8 cellular contexts compared by ENCODE assay signal in the genomic region with DNA sequence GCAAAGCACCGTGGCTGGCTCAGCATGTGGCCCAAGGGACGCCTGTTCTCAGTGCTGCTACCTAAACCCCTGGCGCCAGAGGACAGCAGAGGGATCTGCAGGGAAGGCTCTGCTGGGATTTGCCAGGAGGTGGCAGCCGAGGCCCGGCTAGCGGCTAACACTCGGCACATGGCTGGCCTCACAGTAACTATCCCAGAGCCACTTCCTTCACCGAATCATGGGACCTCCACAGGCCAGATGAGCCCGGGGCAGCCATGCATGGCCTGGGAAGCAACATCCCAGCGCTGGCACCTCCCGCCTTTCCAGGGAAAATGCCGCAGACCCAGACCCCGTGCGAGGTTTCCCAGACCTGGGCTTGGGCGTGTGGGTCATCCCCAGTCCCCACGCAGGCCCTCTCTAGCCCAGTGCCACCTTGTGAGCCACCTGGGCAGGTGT. TPM values are rescaled to one million over a fixed set of nuclear protein-coding genes. Genes with fewer than 3 reads are reported as not detected.
DNase-seq lines count a peak whose midpoint lies in the region; ATAC-seq, FAIRE-seq and TF ChIP-seq lines count a peak whose summit lies in the region.

No MANE protein-coding gene starts in this region.

- peaks cover 5% of the 10 kb centered on the region for H3K27me3 Mint-ChIP-seq in glutamatergic neuron (ENCODE audit: unreplicated experiment)

- H3K4me1 ChIP-seq in SJCRH30 = no peaks in the 10 kb centered on the region

- H3K9me3 ChIP-seq in SJCRH30 (replicated peaks) = no peaks in the 10 kb centered on the region

- H3K9me3 Mint-ChIP-seq in activated naive CD4-positive, alpha-beta T cell treated with anti-CD3 and anti-CD28 coated beads, Interleukin-2, amount 50 U/mL, for 72 hours = no peaks in the 10 kb centered on the region
- peaks cover 13% of the 10 kb centered on the region for H3K9me3 Mint-ChIP-seq in glutamatergic neuron (ENCODE audit: unreplicated experiment)

- peaks cover 7% of the 10 kb centered on the region for H3K4me1 Mint-ChIP-seq in glutamatergic neuron (ENCODE audit: low read depth, unreplicated experiment)

- peaks cover 5% of the 10 kb centered on the region in 2 donors for H3K36me3 Mint-ChIP-seq in activated naive CD4-positive, alpha-beta T cell treated with anti-CD3 and anti-CD28 coated beads, Interleukin-2, amount 50 U/mL, for 72 hours
- H3K36me3 Mint-ChIP-seq in glutamatergic neuron (ENCODE audit: unreplicated experiment) = peaks cover 22% of the 10 kb centered on the region

- H3K27me3 ChIP-seq in SJCRH30 = no peaks in the 10 kb centered on the region

- peak; percentile 31 to 51 for DNase-seq in AML-193 (lab: John Stamatoyannopoulos, UW)
- DNase-seq in SJCRH30 = peak; percentile 57 to 66
- peak; percentile 69 to 73 for DNase-seq in activated naive CD4-positive, alpha-beta T cell treated with anti-CD3 and anti-CD28 coated beads, Interleukin-2, amount 50 U/mL, for 72 hours (ENCODE audit: low spot score in 2 of 2)
- peak; percentile 75 for DNase-seq in glutamatergic neuron
- peak; percentile 74 for DNase-seq in pons (ENCODE audit: low spot score)
- DNase-seq in urothelium cell line (ENCODE audit: low spot score) = peak; percentile 84

- ATAC-seq in GM18907 (IDR thresholded peaks at IDR 0.05; ENCODE audit: unreplicated experiment) (peak; percentile 82), HG03432 (IDR thresholded peaks at IDR 0.05; ENCODE audit: unreplicated experiment) (peak; percentile 94)
- ATAC-seq in activated naive CD4-positive, alpha-beta T cell treated with anti-CD3 and anti-CD28 coated beads, Interleukin-2, amount 50 U/mL, for 72 hours = peak; percentile 91 to 95

- no peak overlapping the region for H3K27ac Mint-ChIP-seq in activated naive CD4-positive, alpha-beta T cell treated with anti-CD3 and anti-CD28 coated beads, Interleukin-2, amount 50 U/mL, for 72 hours
- H3K27ac Mint-ChIP-seq in glutamatergic neuron (ENCODE audit: unreplicated experiment) = no peak overlapping the region

- no peak for FAIRE-seq in urothelium cell line (lab: Jason Lieb, UNC)

- no peak overlapping the region for H3K27ac ChIP-seq in SJCRH30

- no peak for TF ChIP-seq CTCF in glutamatergic neuron (IDR thresholded peaks at IDR 0.05; ENCODE audit: partially characterized antibody, unreplicated experiment)

- H3K4me3 ChIP-seq in SJCRH30 = no peak overlapping the region

- H3K4me3 Mint-ChIP-seq in glutamatergic neuron (ENCODE audit: unreplicated experiment) = no peak overlapping the region

- H3K36me3 ChIP-seq in SJCRH30 = no peaks in the 10 kb centered on the region

RNA-seq across cellular contexts. Expression of a gene that starts 36.4 kb away (rescaled TPM):
- not detected in 2 replicates for total RNA-seq in SJCRH30 (2014; rRNA removed; shearing (Covaris generic))
- 10 to 100 TPM in 1 of 2 donors, 1 to 10 TPM in 1; 2.8 to 65.2 TPM for total RNA-seq in activated naive CD4-positive, alpha-beta T cell treated with anti-CD3 and anti-CD28 coated beads, Interleukin-2, amount 50 U/mL, for 72 hours
- 402 TPM for total RNA-seq in glutamatergic neuron (ENCODE audit: unreplicated experiment)
